ENCODE assay signal across 14 cellular contexts in genomic region chr15:90918835-90919234, GRCh38. TPM values are rescaled to one million over a fixed set of nuclear protein-coding genes. Genes with fewer than 3 reads are reported as not detected.
DNase-seq lines count a peak whose midpoint lies in the region; ATAC-seq and TF ChIP-seq lines count a peak whose summit lies in the region.
"Had no signal": no experiment of that assay in that cellular context is flagged by ENCODE, and none has a peak within 500 bp of the region (broad histone marks: within the 10 kb centered on the region; RNA-seq: fewer than 3 reads in every experiment).

No MANE protein-coding gene starts in this region.

- H3K27me3 ChIP-seq in heart right ventricle (no peaks in the 10 kb centered on the region), right atrium auricular region (no peaks in the 10 kb centered on the region), testis (no peaks in the 10 kb centered on the region), thyroid gland (no peaks in the 10 kb centered on the region)
- H3K27me3 ChIP-seq: BLaER1 treated with 17β-estradiol and CSF1 and Interleukin-3, amounts not matched to agents 10 nM and 100 nM had no signal

- intact Hi-C loops in Right ventricle myocardium superior (cut with DNase I) (no loop called here), heart right ventricle (cut with DNase I) (no loop called here), testis (cut with DNase I; ENCODE audit: low total_unique reads) (no loop called here), thyroid gland (cut with DNase I) (no loop called here)

- no peak for TF ChIP-seq POLR2A in testis (IDR thresholded peaks at IDR 0.05)
- TF ChIP-seq POLR2A in thyroid gland (IDR thresholded peaks at IDR 0.05): no peak

- H3K9me3 ChIP-seq in heart right ventricle (no peaks in the 10 kb centered on the region), right atrium auricular region (no peaks in the 10 kb centered on the region), testis (no peaks in the 10 kb centered on the region), thyroid gland (no peaks in the 10 kb centered on the region)
- H3K9me3 ChIP-seq: BLaER1 treated with 17β-estradiol and CSF1 and Interleukin-3, amounts not matched to agents 10 nM and 100 nM had no signal

- 38 to 62% methylated on average over 6 of the region's 6 CpGs for WGBS in heart right ventricle, 2 donors
- WGBS in testis, 2 donors: 58 to 81% methylated on average over 5 to 6 of the region's 6 CpGs
- WGBS in thyroid gland, 2 donors: 94 to 98% methylated on average over 6 of the region's 6 CpGs

- no peaks in the 10 kb centered on the region for H3K9me3 Mint-ChIP-seq in progenitor cell of endocrine pancreas (ENCODE audit: low read depth)
- H3K9me3 Mint-ChIP-seq: CD8-positive, alpha-beta T cell; H9 had no signal

- no peak overlapping the region for H3K4me3 Mint-ChIP-seq in progenitor cell of endocrine pancreas (ENCODE audit: low read depth)
- H3K4me3 Mint-ChIP-seq: B cell; CD8-positive, alpha-beta T cell had no signal

- no peaks in the 10 kb centered on the region for H3K4me1 Mint-ChIP-seq in progenitor cell of endocrine pancreas (ENCODE audit: low read depth)

- no peak for TF ChIP-seq CTCF in heart right ventricle (IDR thresholded peaks at IDR 0.05)
- TF ChIP-seq CTCF in right atrium auricular region (IDR thresholded peaks at IDR 0.05): no peak
- no peak for TF ChIP-seq CTCF in testis (IDR thresholded peaks at IDR 0.05)
- TF ChIP-seq CTCF in progenitor cell of endocrine pancreas (IDR thresholded peaks at IDR 0.05; ENCODE audit: unreplicated experiment): no peak
- no peak for TF ChIP-seq CTCF in thyroid gland (IDR thresholded peaks at IDR 0.05)

- ATAC-seq in Right ventricle myocardium superior (ENCODE audit: poor library complexity) (peak; percentile 44), heart right ventricle (peak in 7 of 8 donors; percentile 2 to 68 (median 31)), GM21528 (IDR thresholded peaks at IDR 0.05; ENCODE audit: low FRiP score, unreplicated experiment) (no peak)
- ATAC-seq: CD8-positive, alpha-beta T cell had no signal

- peak overlapping the region; percentile 40 to 90 (median 80) for H3K27ac ChIP-seq in heart right ventricle
- peak overlapping the region; percentile 76 to 89 for H3K27ac ChIP-seq in right atrium auricular region
- peak overlapping the region; percentile 74 to 86 for H3K27ac ChIP-seq in testis
- no peak overlapping the region for H3K27ac ChIP-seq in thyroid gland
- H3K27ac ChIP-seq: BLaER1 treated with 17β-estradiol and CSF1 and Interleukin-3, amounts not matched to agents 10 nM and 100 nM had no signal

- no peaks in the 10 kb centered on the region for H3K27me3 Mint-ChIP-seq in progenitor cell of endocrine pancreas
- H3K27me3 Mint-ChIP-seq: B cell had no signal

- peaks cover 3 to 42% (median 26%) of the 10 kb centered on the region in 9 donors for H3K4me1 ChIP-seq in heart right ventricle
- H3K4me1 ChIP-seq in right atrium auricular region: peaks cover 0 to 51% of the 10 kb centered on the region in 2 donors
- peaks cover 7% of the 10 kb centered on the region for H3K4me1 ChIP-seq in testis
- H3K4me1 ChIP-seq in thyroid gland: no peaks in the 10 kb centered on the region

- H3K27ac Mint-ChIP-seq in progenitor cell of endocrine pancreas: no peak overlapping the region
- H3K27ac Mint-ChIP-seq: B cell; CD8-positive, alpha-beta T cell had no signal

- no peak overlapping the region for H3K4me3 ChIP-seq in heart right ventricle
- H3K4me3 ChIP-seq in right atrium auricular region: no peak overlapping the region
- no peak overlapping the region for H3K4me3 ChIP-seq in testis
- H3K4me3 ChIP-seq in thyroid gland (replicated peaks in 1 of 3): no peak overlapping the region
- H3K4me3 ChIP-seq: BLaER1 treated with 17β-estradiol and CSF1 and Interleukin-3, amounts not matched to agents 10 nM and 100 nM had no signal

- DNase-seq in Right ventricle myocardium superior (peak; percentile 57), heart right ventricle (no peak), right atrium auricular region (ENCODE audit: low spot score) (no peak), testis (peak; percentile 83), progenitor cell of endocrine pancreas (ENCODE audit: low spot score, unreplicated experiment) (no peak), thyroid gland (no peak)
- DNase-seq: Calu3; CD8-positive, alpha-beta T cell; DMS79 treated with DMSO at 0.1 percent for 48 hours; GF-D8; H9 had no signal

- peaks cover 0 to 87% (median 54%) of the 10 kb centered on the region in 9 donors for H3K36me3 ChIP-seq in heart right ventricle
- peaks cover 73% of the 10 kb centered on the region for H3K36me3 ChIP-seq in right atrium auricular region
- no peaks in the 10 kb centered on the region for H3K36me3 ChIP-seq in testis (ENCODE audit: low read depth, missing control alignments)
- H3K36me3 ChIP-seq in thyroid gland: peaks cover 72 to 75% of the 10 kb centered on the region in 2 donors

- H3K36me3 Mint-ChIP-seq in progenitor cell of endocrine pancreas (ENCODE audit: insufficient read depth): peaks cover 22% of the 10 kb centered on the region

RNA-seq across cellular contexts. Expression of gene HDDC3, which starts 13.5 kb away (rescaled TPM):
- total RNA-seq in Right ventricle myocardium superior (15.5 TPM), heart right ventricle (10 to 100 TPM; 10.7 to 18.2 (median 14.6) TPM), right atrium auricular region (10 to 100 TPM; 14.9 to 17.9 TPM), testis (10 to 100 TPM; 16.7 to 18.3 TPM), progenitor cell of endocrine pancreas (14.5 and 16.6 TPM in 2 replicates), thyroid gland (10 to 100 TPM; 13.3 to 25.7 (median 18.0) TPM)
- polyA plus RNA-seq in heart right ventricle (10 to 100 TPM; 15.3 to 18.0 TPM), testis (ENCODE audit: insufficient read depth, low read depth, low replicate concordance) (12.1 TPM)

RNA-seq across cellular contexts. Expression of gene MAN2A2, which starts 15.7 kb away (rescaled TPM):
- total RNA-seq in Right ventricle myocardium superior (130 TPM), heart right ventricle (100 to 1,000 TPM in 4 of 10 donors, 10 to 100 TPM in 6; 78.3 to 157 (median 98.1) TPM), right atrium auricular region (10 to 100 TPM; 41.7 to 42.3 TPM), testis (100 to 1,000 TPM; 128 to 151 TPM), progenitor cell of endocrine pancreas (111 and 117 TPM in 2 replicates), thyroid gland (100 to 1,000 TPM in 1 of 4 donors, 10 to 100 TPM in 3; 30.1 to 129 (median 58.9) TPM)
- polyA plus RNA-seq in heart right ventricle (10 to 100 TPM; 24.8 to 84.5 TPM), testis (ENCODE audit: insufficient read depth, low read depth, low replicate concordance) (101 TPM)

RNA-seq across cellular contexts. Expression of gene UNC45A, which starts 16.2 kb away (rescaled TPM):
- total RNA-seq in Right ventricle myocardium superior (26.5 TPM), heart right ventricle (10 to 100 TPM; 19.2 to 28.0 (median 24.7) TPM), right atrium auricular region (10 to 100 TPM; 17.4 to 19.0 TPM), testis (10 to 100 TPM; 48.9 to 56.9 TPM), progenitor cell of endocrine pancreas (83.4 and 90.6 TPM in 2 replicates), thyroid gland (10 to 100 TPM; 26.3 to 59.3 (median 43.9) TPM)
- polyA plus RNA-seq in heart right ventricle (10 to 100 TPM; 26.0 to 26.4 TPM), testis (ENCODE audit: insufficient read depth, low read depth, low replicate concordance) (59.6 TPM)

RNA-seq across cellular contexts. Expression of gene FES, which starts 34.5 kb away (rescaled TPM):
- total RNA-seq in Right ventricle myocardium superior (17.1 TPM), heart right ventricle (10 to 100 TPM in 8 of 10 donors, 1 to 10 TPM in 2; 8.6 to 27.7 (median 11.5) TPM), right atrium auricular region (10 to 100 TPM in 1 of 2 donors, 1 to 10 TPM in 1; 9.3 to 14.9 TPM), testis (10 to 100 TPM; 18.6 to 23.1 TPM), progenitor cell of endocrine pancreas (13.8 and 16.2 TPM in 2 replicates), thyroid gland (10 to 100 TPM; 34.1 to 44.5 (median 36.0) TPM)
- polyA plus RNA-seq in heart right ventricle (10 to 100 TPM; 17.7 to 23.3 TPM), testis (ENCODE audit: insufficient read depth, low read depth, low replicate concordance) (14.4 TPM)

RNA-seq across cellular contexts. Expression of gene RCCD1, which starts 35.8 kb away (rescaled TPM):
- total RNA-seq in Right ventricle myocardium superior (9.3 TPM), heart right ventricle (10 to 100 TPM in 1 of 10 donors, 1 to 10 TPM in 9; 5.5 to 11.8 (median 7.6) TPM), right atrium auricular region (1 to 10 TPM; 6.8 to 9.5 TPM), testis (10 to 100 TPM; 17.5 TPM), progenitor cell of endocrine pancreas (20.6 and 23.0 TPM in 2 replicates), thyroid gland (10 to 100 TPM in 2 of 4 donors, 1 to 10 TPM in 2; 7.6 to 15.2 (median 9.9) TPM)
- polyA plus RNA-seq in heart right ventricle (1 to 10 TPM; 6.0 to 8.3 TPM), testis (ENCODE audit: insufficient read depth, low read depth, low replicate concordance) (21.1 TPM)

Comparison
In these comparisons a context has a peak if more than half of its experiments do, and no peak if none do; other contexts are left out.
1. DNase-seq: peak in Right ventricle myocardium superior (single experiment) and testis (single experiment); none in heart right ventricle (0 of 2), right atrium auricular region (single experiment), progenitor cell of endocrine pancreas (single experiment) and thyroid gland (0 of 2).
2. H3K27ac ChIP-seq: peak in heart right ventricle (10 of 10), right atrium auricular region (2 of 2) and testis (2 of 2); none in thyroid gland (0 of 3).